Comparison of ENCODE assay signal across 40 cellular contexts in genomic region chr18:53605198-53605597, GRCh38.
"Had no signal": no experiment of that assay in that cellular context is flagged by ENCODE, and none has a peak within 500 bp of the region (broad histone marks: within the 10 kb centered on the region; RNA-seq: fewer than 3 reads in every experiment).

No MANE protein-coding gene starts in this region.

- H3K9me3 Mint-ChIP-seq: activated naive CD4-positive, alpha-beta T cell treated with anti-CD3 and anti-CD28 coated beads for 36 hours; activated naive CD4-positive, alpha-beta T cell treated with anti-CD3 and anti-CD28 coated beads, Interleukin-2, amount 50 U/mL, for 24 hours; activated naive CD4-positive, alpha-beta T cell treated with anti-CD3 and anti-CD28 coated beads, Interleukin-2, amount 50 U/mL, for 72 hours; activated naive CD8-positive, alpha-beta T cell treated with anti-CD3 and anti-CD28 coated beads for 36 hours; activated naive CD8-positive, alpha-beta T cell treated with anti-CD3 and anti-CD28 coated beads, Interleukin-2, amount 10 ng/mL, durations not matched to agents 7 days and 5 days; activated naive CD8-positive, alpha-beta T cell treated with anti-CD3 and anti-CD28 coated beads, Interleukin-2, amount 50 U/mL, for 24 hours; activated T-cell treated with anti-CD3 and anti-CD28 coated beads, Interleukin-2, amount 50 U/mL, for 24 hours; activated T-cell treated with anti-CD3 and anti-CD28 coated beads, Interleukin-2, amount 50 U/mL, for 72 hours; activated T-helper 17 cell treated with anti-CD3 and anti-CD28 coated beads, Interleukin-2, amount 50 U/mL, for 72 hours; brain; central memory CD8-positive, alpha-beta T cell had no signal

- DNase-seq: activated effector memory CD4-positive, alpha-beta T cell treated with anti-CD3 and anti-CD28 coated beads, Interleukin-2, amount 50 U/mL, for 16 hours; activated effector memory CD4-positive, alpha-beta T cell treated with Interleukin-2 at 50 U/mL for 16 hours; activated gamma-delta T cell; activated gamma-delta T cell treated with Interleukin-2 at 50 U/mL for 16 hours; activated naive CD4-positive, alpha-beta T cell; activated naive CD4-positive, alpha-beta T cell treated with anti-CD3 and anti-CD28 coated beads for 36 hours; activated naive CD4-positive, alpha-beta T cell treated with anti-CD3 and anti-CD28 coated beads, Interleukin-2, amount 10 ng/mL, durations not matched to agents 7 days and 5 days; activated naive CD4-positive, alpha-beta T cell treated with anti-CD3 and anti-CD28 coated beads, Interleukin-2, amount 50 U/mL, for 16 hours; activated naive CD4-positive, alpha-beta T cell treated with Interleukin-2 at 50 U/mL for 16 hours; activated naive CD8-positive, alpha-beta T cell treated with anti-CD3 and anti-CD28 coated beads for 36 hours; activated naive CD8-positive, alpha-beta T cell treated with anti-CD3 and anti-CD28 coated beads, Interleukin-2, amount 10 ng/mL, durations not matched to agents 7 days and 5 days; activated naive CD8-positive, alpha-beta T cell treated with anti-CD3 and anti-CD28 coated beads, Interleukin-2, amount 50 U/mL, for 24 hours; activated T-cell treated with anti-CD3 and anti-CD28 coated beads for 4 hours; activated T-cell treated with anti-CD3 and anti-CD28 coated beads, Interleukin-2, amount 50 U/mL, for 1 hour; activated T-cell treated with anti-CD3 and anti-CD28 coated beads, Interleukin-2, amount 50 U/mL, for 24 hours; activated T-cell treated with anti-CD3 and anti-CD28 coated beads, Interleukin-2, amount 50 U/mL, for 4 hours; activated T-cell treated with anti-CD3 and anti-CD28 coated beads, Interleukin-2, amount 50 U/mL, for 48 hours; activated T-cell treated with anti-CD3 and anti-CD28 coated beads, Interleukin-2, amount 50 U/mL, for 72 hours; adrenal gland; amniotic stem cell; anterior cingulate cortex; aorta; body of pancreas; brain microvascular endothelial cell; caudate nucleus; central memory CD4-positive, alpha-beta T cell; cerebellar nuclear complex had no signal

- H3K27ac Mint-ChIP-seq: activated naive CD4-positive, alpha-beta T cell treated with anti-CD3 and anti-CD28 coated beads for 36 hours; activated naive CD4-positive, alpha-beta T cell treated with anti-CD3 and anti-CD28 coated beads, Interleukin-2, amount 10 ng/mL, durations not matched to agents 7 days and 5 days; activated naive CD4-positive, alpha-beta T cell treated with anti-CD3 and anti-CD28 coated beads, Interleukin-2, amount 50 U/mL, for 24 hours; activated naive CD4-positive, alpha-beta T cell treated with anti-CD3 and anti-CD28 coated beads, Interleukin-2, amount 50 U/mL, for 72 hours; activated naive CD8-positive, alpha-beta T cell; activated naive CD8-positive, alpha-beta T cell treated with anti-CD3 and anti-CD28 coated beads for 36 hours; activated naive CD8-positive, alpha-beta T cell treated with anti-CD3 and anti-CD28 coated beads, Interleukin-2, amount 10 ng/mL, durations not matched to agents 7 days and 5 days; activated naive CD8-positive, alpha-beta T cell treated with anti-CD3 and anti-CD28 coated beads, Interleukin-2, amount 50 U/mL, for 24 hours; activated T-cell treated with anti-CD3 and anti-CD28 coated beads, Interleukin-2, amount 50 U/mL, for 24 hours; activated T-cell treated with anti-CD3 and anti-CD28 coated beads, Interleukin-2, amount 50 U/mL, for 72 hours; activated T-helper 1 cell treated with anti-CD3 and anti-CD28 coated beads, Interleukin-12 subunit alpha, Interleukin-12 subunit beta, Interleukin-2, Interleukin-4 antibody, amounts not matched to agents 30 ng/mL and 10 ng/mL and 1 ng/mL, durations not matched to agents 14 hours and 24 hours and 36 hours; activated T-helper 17 cell treated with anti-CD3 and anti-CD28 coated beads, Interleukin-2, amount 50 U/mL, for 72 hours; activated T-helper 2 cell treated with anti-CD3 and anti-CD28 coated beads, Interferon-gamma antibody, Interleukin-2, Interleukin-4, amounts not matched to agents 10 μg/mL and 5 μg/mL and 100 μg/mL, durations not matched to agents 14 hours and 24 hours and 36 hours; brain had no signal

- ATAC-seq: activated naive CD4-positive, alpha-beta T cell treated with anti-CD3 and anti-CD28 coated beads, Interleukin-2, amount 50 U/mL, for 72 hours; activated naive CD8-positive, alpha-beta T cell treated with anti-CD3 and anti-CD28 coated beads, Interleukin-2, amount 50 U/mL, for 24 hours; activated T-cell treated with anti-CD3 and anti-CD28 coated beads, Interleukin-2, amount 50 U/mL, for 4 hours; activated T-cell treated with anti-CD3 and anti-CD28 coated beads, Interleukin-2, amount 50 U/mL, for 72 hours; activated T-helper 17 cell treated with anti-CD3 and anti-CD28 coated beads, Interleukin-2, amount 50 U/mL, for 72 hours; body of pancreas had no signal

- H3K27me3 ChIP-seq: adrenal gland, ascending aorta, body of pancreas, brain microvascular endothelial cell, breast epithelium, cardiac muscle cell had no signal

- H3K27me3 Mint-ChIP-seq: activated naive CD4-positive, alpha-beta T cell treated with anti-CD3 and anti-CD28 coated beads, Interleukin-2, amount 10 ng/mL, durations not matched to agents 7 days and 5 days; activated naive CD4-positive, alpha-beta T cell treated with anti-CD3 and anti-CD28 coated beads, Interleukin-2, amount 50 U/mL, for 24 hours; activated naive CD8-positive, alpha-beta T cell; activated naive CD8-positive, alpha-beta T cell treated with anti-CD3 and anti-CD28 coated beads for 36 hours; activated naive CD8-positive, alpha-beta T cell treated with anti-CD3 and anti-CD28 coated beads, Interleukin-2, amount 10 ng/mL, durations not matched to agents 7 days and 5 days; activated naive CD8-positive, alpha-beta T cell treated with anti-CD3 and anti-CD28 coated beads, Interleukin-2, amount 50 U/mL, for 24 hours; activated T-cell treated with anti-CD3 and anti-CD28 coated beads, Interleukin-2, amount 50 U/mL, for 24 hours; activated T-helper 17 cell treated with anti-CD3 and anti-CD28 coated beads, Interleukin-2, amount 50 U/mL, for 72 hours; brain; central memory CD8-positive, alpha-beta T cell had no signal

- H3K9me3 ChIP-seq: adrenal gland, ascending aorta, body of pancreas, breast epithelium had no signal

- H3K36me3 ChIP-seq: adrenal gland, ascending aorta, brain microvascular endothelial cell, breast epithelium, cardiac muscle cell had no signal

- H3K4me1 ChIP-seq: adrenal gland, ascending aorta, body of pancreas, breast epithelium had no signal

- FAIRE-seq: astrocyte, bronchial epithelial cell had no signal

- H3K4me3 ChIP-seq: adrenal gland, ascending aorta, body of pancreas, breast epithelium, cardiac muscle cell had no signal

- H3K36me3 Mint-ChIP-seq: activated naive CD4-positive, alpha-beta T cell treated with anti-CD3 and anti-CD28 coated beads, Interleukin-2, amount 10 ng/mL, durations not matched to agents 7 days and 5 days; activated naive CD4-positive, alpha-beta T cell treated with anti-CD3 and anti-CD28 coated beads, Interleukin-2, amount 50 U/mL, for 24 hours; activated naive CD4-positive, alpha-beta T cell treated with anti-CD3 and anti-CD28 coated beads, Interleukin-2, amount 50 U/mL, for 72 hours; activated naive CD8-positive, alpha-beta T cell; activated naive CD8-positive, alpha-beta T cell treated with anti-CD3 and anti-CD28 coated beads for 36 hours; activated naive CD8-positive, alpha-beta T cell treated with anti-CD3 and anti-CD28 coated beads, Interleukin-2, amount 10 ng/mL, durations not matched to agents 7 days and 5 days; brain had no signal

- H3K4me3 Mint-ChIP-seq: activated naive CD4-positive, alpha-beta T cell treated with anti-CD3 and anti-CD28 coated beads for 36 hours; activated naive CD4-positive, alpha-beta T cell treated with anti-CD3 and anti-CD28 coated beads, Interleukin-2, amount 10 ng/mL, durations not matched to agents 7 days and 5 days; activated naive CD4-positive, alpha-beta T cell treated with anti-CD3 and anti-CD28 coated beads, Interleukin-2, amount 50 U/mL, for 24 hours; activated naive CD8-positive, alpha-beta T cell; activated naive CD8-positive, alpha-beta T cell treated with anti-CD3 and anti-CD28 coated beads for 36 hours; activated naive CD8-positive, alpha-beta T cell treated with anti-CD3 and anti-CD28 coated beads, Interleukin-2, amount 10 ng/mL, durations not matched to agents 7 days and 5 days; activated naive CD8-positive, alpha-beta T cell treated with anti-CD3 and anti-CD28 coated beads, Interleukin-2, amount 50 U/mL, for 24 hours; activated T-cell treated with anti-CD3 and anti-CD28 coated beads, Interleukin-2, amount 50 U/mL, for 24 hours; activated T-cell treated with anti-CD3 and anti-CD28 coated beads, Interleukin-2, amount 50 U/mL, for 4 hours; activated T-cell treated with anti-CD3 and anti-CD28 coated beads, Interleukin-2, amount 50 U/mL, for 72 hours; activated T-helper 1 cell treated with anti-CD3 and anti-CD28 coated beads, Interleukin-12 subunit alpha, Interleukin-12 subunit beta, Interleukin-2, Interleukin-4 antibody, amounts not matched to agents 30 ng/mL and 10 ng/mL and 1 ng/mL, durations not matched to agents 14 hours and 24 hours and 36 hours; activated T-helper 17 cell treated with anti-CD3 and anti-CD28 coated beads, Interleukin-2, amount 50 U/mL, for 72 hours; brain; central memory CD8-positive, alpha-beta T cell had no signal

- H3K27ac ChIP-seq: adrenal gland, ascending aorta, body of pancreas, brain microvascular endothelial cell, breast epithelium, cardiac muscle cell had no signal

- H3K4me1 Mint-ChIP-seq: activated naive CD4-positive, alpha-beta T cell treated with anti-CD3 and anti-CD28 coated beads, Interleukin-2, amount 10 ng/mL, durations not matched to agents 7 days and 5 days; activated naive CD4-positive, alpha-beta T cell treated with anti-CD3 and anti-CD28 coated beads, Interleukin-2, amount 50 U/mL, for 24 hours; activated naive CD8-positive, alpha-beta T cell treated with anti-CD3 and anti-CD28 coated beads for 36 hours; activated naive CD8-positive, alpha-beta T cell treated with anti-CD3 and anti-CD28 coated beads, Interleukin-2, amount 10 ng/mL, durations not matched to agents 7 days and 5 days; activated naive CD8-positive, alpha-beta T cell treated with anti-CD3 and anti-CD28 coated beads, Interleukin-2, amount 50 U/mL, for 24 hours; activated T-helper 17 cell treated with anti-CD3 and anti-CD28 coated beads, Interleukin-2, amount 50 U/mL, for 72 hours; brain; central memory CD8-positive, alpha-beta T cell had no signal
